Comparison of ENCODE assay signal across 9 cellular contexts in genomic region chr2:96067098-96067660, GRCh38. TPM values are rescaled to one million over a fixed set of nuclear protein-coding genes. Genes with fewer than 3 reads are reported as not detected.
DNase-seq lines count a peak whose midpoint lies in the region; ATAC-seq, FAIRE-seq and TF ChIP-seq lines count a peak whose summit lies in the region.
"Not testable (repeated sequence)": the region's sequence is repeated elsewhere in the genome, so short reads cannot be mapped to it uniquely, and the experiment has no call there.
"Had no signal": no experiment of that assay in that cellular context is flagged by ENCODE, and none has a peak within 500 bp of the region (broad histone marks: within the 10 kb centered on the region; RNA-seq: fewer than 3 reads in every experiment).

No MANE protein-coding gene starts in this region.

- POLR2A ChIA-PET in HEK293 (lab: Yijun Ruan, JAX), result not testable (repeated sequence)

- not testable (repeated sequence) for DNase-seq in bronchial epithelial cell (ENCODE audit: low read depth)
- DNase-seq in esophagus muscularis mucosa (ENCODE audit: extremely low spot score) (peak; percentile 79), lung (ENCODE audit: low spot score) (peak; percentile 26), posterior vena cava (ENCODE audit: low spot score) (peak; percentile 26)

- not testable (repeated sequence) for TF ChIP-seq CTCF in HEK293 (tag by site-specific recombination; IDR thresholded peaks at IDR 0.05); bronchial epithelial cell (IDR thresholded peaks at IDR 0.05; ENCODE audit: insufficient read depth, low read length, severe bottlenecking); esophagus muscularis mucosa (IDR thresholded peaks at IDR 0.05); lung (IDR thresholded peaks at IDR 0.05; ENCODE audit: control extremely low read depth, extremely low read depth)

- not testable (repeated sequence) for TF ChIP-seq EP300 in esophagus muscularis mucosa (IDR thresholded peaks at IDR 0.05)

- FAIRE-seq in bronchial epithelial cell (lab: Jason Lieb, UNC), result peak; percentile 7

- 83% methylated on average over 2 of the region's 2 CpGs for WGBS in esophagus muscularis mucosa
- WGBS in lung, 2 donors, result 77 to 86% methylated on average over 2 of the region's 2 CpGs

- intact Hi-C loops in esophagus muscularis mucosa (cut with DNase I); posterior vena cava (cut with DNase I): not testable (repeated sequence)

- H3K4me1 ChIP-seq in HEK293 (ENCODE audit: control insufficient read depth, insufficient read depth, low read length); esophagus muscularis mucosa; lung (ENCODE audit: control insufficient read depth in 2 of 2, insufficient read depth in 2 of 2, low read length in 2 of 2): not testable (repeated sequence)

- TF ChIP-seq POLR2A in esophagus muscularis mucosa (IDR thresholded peaks at IDR 0.05; ENCODE audit: low read depth), result not testable (repeated sequence)

- not testable (repeated sequence) for ATAC-seq in SK-N-SH treated with all-trans-retinoic acid at 6 μM for 48 hours; lung (ENCODE audit: insufficient read depth, low FRiP score)

- not testable (repeated sequence) for H3K27me3 ChIP-seq in bronchial epithelial cell (ENCODE audit: control insufficient read depth, insufficient read depth, low read length); esophagus muscularis mucosa; lung (ENCODE audit: control insufficient read depth, insufficient read depth)

- not testable (repeated sequence) for H3K27ac ChIP-seq in HEK293 (ENCODE audit: extremely low read depth, low read depth, low read length); esophagus muscularis mucosa (replicated peaks in 1 of 4); lung (ENCODE audit: low read depth in 1 of 2, low read length in 1 of 2)

- not testable (repeated sequence) for H3K36me3 ChIP-seq in HEK293 (ENCODE audit: control insufficient read depth in 2 of 2, insufficient read depth in 1 of 2, low read length in 2 of 2); bronchial epithelial cell (ENCODE audit: control insufficient read depth, insufficient read depth, low read length); esophagus muscularis mucosa; lung (ENCODE audit: control insufficient read depth in 2 of 2, insufficient read depth in 2 of 2, low read length in 2 of 2)

- H3K4me3 ChIP-seq in HEK293 (ENCODE audit: low read depth, low read length); bronchial epithelial cell (ENCODE audit: low read depth, low read length); esophagus muscularis mucosa; lung: not testable (repeated sequence)

- not testable (repeated sequence) for H3K9me3 ChIP-seq in HEK293 (ENCODE audit: control insufficient read depth, insufficient read depth, low read depth, low read length); esophagus muscularis mucosa; lung (ENCODE audit: control insufficient read depth in 2 of 2, insufficient read depth in 1 of 2, low read length in 1 of 2)

- CTCF ChIA-PET in HEK293 (lab: Yijun Ruan, JAX), result interaction anchor here (0.6 kb wide), 1 partner anchor 72 kb away, joined by 3 read pairs; no protein-coding TSS in a partner anchor

TF ChIP-seq in HEK293, 187 proteins besides CTCF, POLR2A, EP300 and RAD21:
- peak; percentile 64; the same call in 1 of the 2 replicates for TF ChIP-seq ZFP3 (tag by site-specific recombination; IDR thresholded peaks at IDR 0.05; ENCODE audit: low read depth)

TF ChIP-seq in SK-N-SH treated with all-trans-retinoic acid at 6 μM for 48 hours, 23 proteins besides CTCF, POLR2A, EP300 and RAD21:
- TF ChIP-seq ZFP3 (CRISPR knock-in tag; IDR thresholded peaks at IDR 0.05), result peak; percentile 88

RNA-seq across cellular contexts. Expression of gene GPAT2, which starts 32.5 kb away (rescaled TPM):
- total RNA-seq in bronchial epithelial cell (0.26 and 0.79 TPM in 2 replicates), esophagus muscularis mucosa (1 to 10 TPM; 4.2 to 10.0 (median 8.3) TPM), lung (1 to 10 TPM; 1.2 to 4.4 TPM), posterior vena cava (1 to 10 TPM; 6.0 to 10.0 TPM)
- 1 to 10 TPM; 5.2 to 6.2 TPM for polyA plus RNA-seq in lung
- total RNA-seq: Caco-2 had no signal

RNA-seq across cellular contexts. Expression of gene ADRA2B, which starts 49.2 kb away (rescaled TPM):
- total RNA-seq in bronchial epithelial cell (not detected in 2 replicates), esophagus muscularis mucosa (1 to 10 TPM; 2.1 to 6.0 (median 4.0) TPM), lung (under 1 TPM; 0.21 to 0.88 TPM), posterior vena cava (1 to 10 TPM; 4.1 to 7.1 TPM)
- polyA plus RNA-seq in lung, result under 1 TPM; 0.25 to 0.31 TPM
- polyA plus RNA-seq: AG04450; CD4-positive, CD25-positive, alpha-beta regulatory T cell had no signal
